8 cellular contexts compared by ENCODE assay signal in the genomic region with DNA sequence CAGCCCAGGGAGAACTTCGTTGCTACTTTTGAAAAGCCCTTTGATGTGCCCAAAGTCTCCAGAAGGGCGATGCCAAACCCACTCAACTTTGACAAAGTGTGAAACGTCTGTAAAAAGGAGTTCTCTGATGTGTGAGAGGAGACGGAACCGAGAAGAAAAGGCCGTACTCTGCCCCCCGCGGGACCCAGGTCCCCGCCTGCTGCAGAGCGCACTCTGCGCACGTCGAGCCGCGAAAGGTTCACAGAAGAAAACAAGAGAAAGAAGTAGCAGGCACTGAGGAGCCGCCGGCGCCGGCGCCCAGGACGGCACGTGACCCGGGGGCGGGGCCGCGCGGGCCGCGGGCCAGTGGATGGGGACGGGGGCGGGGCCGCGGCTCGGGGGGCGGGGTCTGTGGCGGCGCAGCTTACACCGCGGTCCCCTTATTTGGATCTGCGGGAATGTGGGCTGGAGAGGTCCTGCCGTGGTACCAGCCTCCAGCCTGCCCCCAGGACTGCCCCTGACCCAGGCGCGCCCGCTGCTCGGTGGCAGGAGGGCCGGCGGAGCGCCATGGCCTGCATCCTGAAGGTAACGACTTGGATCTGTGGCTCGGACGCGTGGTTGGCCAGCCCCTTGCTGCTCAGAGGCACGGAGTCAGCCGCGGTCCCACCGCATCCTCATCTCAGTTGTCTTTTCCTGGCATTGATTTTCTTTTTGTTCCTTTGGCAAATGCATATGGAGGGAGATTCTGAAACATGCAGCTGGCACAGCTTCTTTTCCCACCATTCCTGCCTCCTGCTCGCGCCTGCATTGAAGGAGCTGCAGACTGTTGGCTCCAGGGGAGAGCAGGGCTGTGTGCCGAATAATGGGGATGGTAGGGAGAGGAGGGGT. TPM values are rescaled to one million over a fixed set of nuclear protein-coding genes. Genes with fewer than 3 reads are reported as not detected.
DNase-seq lines count a peak whose midpoint lies in the region; ATAC-seq and TF ChIP-seq lines count a peak whose summit lies in the region.

A gene (plus strand): TSS at position 426 of the 867 bp plus-strand sequence.

- H3K9me3 Mint-ChIP-seq in Calu3 (ENCODE audit: low read depth, unreplicated experiment), result no peaks in the 10 kb centered on the region
- no peaks in the 10 kb centered on the region for H3K9me3 Mint-ChIP-seq in progenitor cell of endocrine pancreas (ENCODE audit: low read depth)

- peak within 1 kb of the TSS; percentile 73 for H3K4me3 Mint-ChIP-seq in Calu3 (ENCODE audit: low read depth, unreplicated experiment)
- peak within 1 kb of the TSS; percentile 90 for H3K4me3 Mint-ChIP-seq in progenitor cell of endocrine pancreas (ENCODE audit: low read depth)

- H3K9me3 ChIP-seq in HUES6 (ENCODE audit: control insufficient read depth, insufficient read depth, low read depth, low read length) (no peaks in the 10 kb centered on the region), upper lobe of left lung (no peaks in the 10 kb centered on the region)

- H3K4me1 ChIP-seq in HUES6 (ENCODE audit: control insufficient read depth, insufficient read depth, low read length), result peaks cover 28% of the 10 kb centered on the region
- peaks cover 3 to 17% (median 13%) of the 10 kb centered on the region in 4 donors for H3K4me1 ChIP-seq in upper lobe of left lung

- peaks cover 4% of the 10 kb centered on the region; the same call in 1 of the 2 replicates for H3K27me3 ChIP-seq in HUES6 (ENCODE audit: control insufficient read depth, insufficient read depth, low read length)
- H3K27me3 ChIP-seq in upper lobe of left lung, result no peaks in the 10 kb centered on the region

- peak in 3 of 4 donors; percentile 45 to 79 (median 72) for TF ChIP-seq POLR2A in upper lobe of left lung (IDR thresholded peaks at IDR 0.05)

- no TSS peak for BruUV-seq in Calu3 (replicated peaks; lab: Mats Ljungman, UMichigan)

- intact Hi-C loops in Calu3 (cut with micrococcal nuclease; ENCODE audit: unreplicated experiment), result no loop called here
- intact Hi-C loops in left cardiac atrium (cut with DNase I), result no loop called here

- H3K4me3 ChIP-seq in HUES6 (ENCODE audit: low read depth, low read length) (peak within 1 kb of the TSS; percentile 96), upper lobe of left lung (peak within 1 kb of the TSS; percentile 57 to 83 (median 74))

- peaks cover 26% of the 10 kb centered on the region for H3K4me1 Mint-ChIP-seq in Calu3 (ENCODE audit: low read depth, unreplicated experiment)
- H3K4me1 Mint-ChIP-seq in progenitor cell of endocrine pancreas (ENCODE audit: low read depth), result peaks cover 7% of the 10 kb centered on the region

- no peak for TF ChIP-seq EP300 in upper lobe of left lung (IDR thresholded peaks at IDR 0.05)

- peak within 1 kb of the TSS; percentile 82 for H3K9ac ChIP-seq in HUES6 (ENCODE audit: low read length)

- H3K27ac Mint-ChIP-seq in Calu3 (ENCODE audit: unreplicated experiment) (peak within 1 kb of the TSS; percentile 9), progenitor cell of endocrine pancreas (peak within 1 kb of the TSS; percentile 94)

- no peaks in the 10 kb centered on the region for H3K27me3 Mint-ChIP-seq in Calu3 (ENCODE audit: unreplicated experiment)
- peaks cover 46% of the 10 kb centered on the region for H3K27me3 Mint-ChIP-seq in progenitor cell of endocrine pancreas

- CTCF ChIA-PET in Calu3 (lab: Charles Lee), result interaction anchor here (0.5 kb wide), 1 partner anchor 196 kb away, joined by 7 read pairs; no protein-coding TSS in a partner anchor

- DNase-seq in Calu3 (peak; percentile 72), SW480 (ENCODE audit: low spot score) (peak; percentile 50), amniotic epithelial cell (ENCODE audit: low read depth) (peak; percentile 53), left cardiac atrium (peak; percentile 77), progenitor cell of endocrine pancreas (ENCODE audit: low spot score, unreplicated experiment) (peak; percentile 67), upper lobe of left lung (peak; percentile 87 to 97)

- TF ChIP-seq CTCF in Calu3 (IDR thresholded peaks at IDR 0.05; ENCODE audit: unreplicated experiment) (no peak), progenitor cell of endocrine pancreas (IDR thresholded peaks at IDR 0.05; ENCODE audit: unreplicated experiment) (no peak), upper lobe of left lung (IDR thresholded peaks at IDR 0.05) (no peak)

- H3K36me3 ChIP-seq in HUES6 (ENCODE audit: control insufficient read depth, insufficient read depth, low read length) (no peaks in the 10 kb centered on the region), upper lobe of left lung (no peaks in the 10 kb centered on the region)

- 1 to 2% methylated on average over 37 to 50 of the region's 59 CpGs for WGBS in upper lobe of left lung, 2 donors

- H3K36me3 Mint-ChIP-seq in Calu3 (ENCODE audit: insufficient read depth, unreplicated experiment) (peaks cover 16% of the 10 kb centered on the region), progenitor cell of endocrine pancreas (ENCODE audit: insufficient read depth) (no peaks in the 10 kb centered on the region)

- ATAC-seq in GM21423 (IDR thresholded peaks at IDR 0.05; ENCODE audit: unreplicated experiment) (peak; percentile 91), left cardiac atrium (peak; percentile 97 to 98), upper lobe of left lung (ENCODE audit: low FRiP score in 2 of 2) (peak; percentile 93 to 98)

- H3K27ac ChIP-seq in HUES6 (ENCODE audit: low read depth, low read length), result no peak within 1 kb of the TSS; the same call in 1 of the 2 replicates
- H3K27ac ChIP-seq in upper lobe of left lung, result peak within 1 kb of the TSS; percentile 84 to 93 (median 88)

RNA-seq across cellular contexts. Expression of the gene that starts here (rescaled TPM):
- total RNA-seq in Calu3 (2022) (0.87 and 0.93 TPM in 2 replicates), left cardiac atrium (10 to 100 TPM in 1 of 2 donors, 1 to 10 TPM in 1; 4.6 to 13.3 TPM), progenitor cell of endocrine pancreas (11.0 and 17.5 TPM in 2 replicates), upper lobe of left lung (10 to 100 TPM in 4 of 6 donors, 1 to 10 TPM in 2; 5.8 to 13.1 (median 11.3) TPM)

Comparison
In these comparisons a context has a peak if more than half of its experiments do, and no peak if none do; other contexts are left out.
1. Peak in DNase-seq in Calu3; RNA of the gene not detected or under 1 TPM.